Comparison of ENCODE assay signal across 20 cellular contexts in genomic region chr1:158362941-158363340, GRCh38. TPM values are rescaled to one million over a fixed set of nuclear protein-coding genes. Genes with fewer than 3 reads are reported as not detected.
DNase-seq lines count a peak whose midpoint lies in the region; ATAC-seq, FAIRE-seq and TF ChIP-seq lines count a peak whose summit lies in the region.
"Had no signal": no experiment of that assay in that cellular context is flagged by ENCODE, and none has a peak within 500 bp of the region (broad histone marks: within the 10 kb centered on the region; RNA-seq: fewer than 3 reads in every experiment).

No MANE protein-coding gene starts in this region.

- H3K9me3 ChIP-seq in HepG2 (ENCODE audit: low read length) (peaks cover 73% of the 10 kb centered on the region), endodermal cell (ENCODE audit: control insufficient read depth, low read length) (no peaks in the 10 kb centered on the region)
- H3K9me3 ChIP-seq: HAP-1 had no signal

- TF ChIP-seq CTCF in HepG2 (CRISPR knock-in tag; IDR thresholded peaks at IDR 0.05), result no peak
- TF ChIP-seq CTCF in endodermal cell (conservative IDR thresholded peaks at IDR 0.05), result no peak

- in situ Hi-C loops in HepG2 (cut with HindIII; ENCODE audit: extremely low pct_ligation_motif_present, low pct_unique_long_range_greater_than_20kb), result no loop called here

- no peak overlapping the region for H3K27ac Mint-ChIP-seq in stimulated activated naive B cell treated with anti-CD40 and anti-IgM and Interleukin-4, amounts not matched to agents 10 μg/mL and 1 μg/mL and 100 μg/mL, for 72 hours
- H3K27ac Mint-ChIP-seq in endodermal cell, result no peak overlapping the region
- H3K27ac Mint-ChIP-seq: CD4-positive, alpha-beta memory T cell; HFFc6 had no signal

- H3K27me3 ChIP-seq in HepG2 (ENCODE audit: control insufficient read depth in 1 of 2, insufficient read depth in 2 of 2, low read length in 2 of 2), result no peaks in the 10 kb centered on the region
- H3K27me3 ChIP-seq in endodermal cell (ENCODE audit: control insufficient read depth, insufficient read depth, low read length, poor library complexity, severe bottlenecking), result no peaks in the 10 kb centered on the region

- intact Hi-C loops in HepG2 (cut with micrococcal nuclease; ENCODE audit: unreplicated experiment), result no loop called here

- H3K79me2 ChIP-seq in HepG2 (ENCODE audit: insufficient read depth, low read length), result no peaks in the 10 kb centered on the region

- H3K4me3 ChIP-seq in HepG2 (replicated peaks in 1 of 3; ENCODE audit: insufficient read depth in 1 of 3, low read depth in 2 of 3, low read length in 3 of 3), result no peak overlapping the region
- no peak overlapping the region for H3K4me3 ChIP-seq in endodermal cell (ENCODE audit: low read length)
- H3K4me3 ChIP-seq: GM12878, HAP-1 had no signal

- CTCF ChIA-PET in HepG2 (lab: Yijun Ruan, JAX; ENCODE audit: low intra/inter-chr PET ratio, low total read pairs), result no interaction called here

- peak; percentile 57 for ATAC-seq in HG02610 (IDR thresholded peaks at IDR 0.05; ENCODE audit: unreplicated experiment)
- ATAC-seq in HG03565 (IDR thresholded peaks at IDR 0.05; ENCODE audit: unreplicated experiment), result peak; percentile 48
- ATAC-seq in stimulated activated naive B cell treated with anti-CD40 and anti-IgM and Interleukin-4, amounts not matched to agents 10 μg/mL and 1 μg/mL and 100 μg/mL, for 72 hours (replicated peaks), result peak; percentile 68 to 84
- ATAC-seq in HepG2, result no peak
- ATAC-seq: GM12878 had no signal

- no TSS peak for BruUV-seq in HepG2 (replicated peaks; lab: Mats Ljungman, UMichigan)

- no peak overlapping the region for H3K4me2 ChIP-seq in HepG2 (ENCODE audit: low read depth, low read length)

- 0% methylated on average over 1 of the region's 1 CpG for WGBS in HepG2 (ENCODE audit: low lambda C conversion rate)
- WGBS in endodermal cell (ENCODE audit: insufficient coverage in 1 of 2, insufficient read length in 1 of 2), 2 experiments, result 80 to 95% methylated on average over 1 of the region's 1 CpG

- H3K27me3 Mint-ChIP-seq in stimulated activated naive B cell treated with anti-CD40 and anti-IgM and Interleukin-4, amounts not matched to agents 10 μg/mL and 1 μg/mL and 100 μg/mL, for 72 hours, result peaks cover 0 to 8% of the 10 kb centered on the region in 2 donors
- H3K27me3 Mint-ChIP-seq in endodermal cell (ENCODE audit: insufficient read depth), result no peaks in the 10 kb centered on the region

- peaks cover 0 to 5% of the 10 kb centered on the region in 2 donors for H3K9me3 Mint-ChIP-seq in stimulated activated naive B cell treated with anti-CD40 and anti-IgM and Interleukin-4, amounts not matched to agents 10 μg/mL and 1 μg/mL and 100 μg/mL, for 72 hours
- H3K9me3 Mint-ChIP-seq in endodermal cell, result no peaks in the 10 kb centered on the region

- H3K4me3 Mint-ChIP-seq in stimulated activated naive B cell treated with anti-CD40 and anti-IgM and Interleukin-4, amounts not matched to agents 10 μg/mL and 1 μg/mL and 100 μg/mL, for 72 hours, result no peak overlapping the region
- no peak overlapping the region for H3K4me3 Mint-ChIP-seq in endodermal cell
- H3K4me3 Mint-ChIP-seq: CD4-positive, alpha-beta memory T cell; HFFc6 had no signal

- no peak for FAIRE-seq in HepG2 (lab: Jason Lieb, UNC)
- FAIRE-seq: G401.6, GM12878, H54 had no signal

- peaks cover 14 to 16% of the 10 kb centered on the region in 2 donors for H3K4me1 Mint-ChIP-seq in stimulated activated naive B cell treated with anti-CD40 and anti-IgM and Interleukin-4, amounts not matched to agents 10 μg/mL and 1 μg/mL and 100 μg/mL, for 72 hours
- no peaks in the 10 kb centered on the region for H3K4me1 Mint-ChIP-seq in endodermal cell
- H3K4me1 Mint-ChIP-seq: CD4-positive, alpha-beta memory T cell had no signal

- POLR2A ChIA-PET in HepG2 (lab: Yijun Ruan, JAX), result no interaction called here

- no peaks in the 10 kb centered on the region for H3K36me3 ChIP-seq in HepG2 (replicated peaks in 1 of 2; ENCODE audit: control insufficient read depth in 1 of 2, insufficient read depth in 2 of 2, low read length in 2 of 2)
- no peaks in the 10 kb centered on the region for H3K36me3 ChIP-seq in endodermal cell (ENCODE audit: control insufficient read depth, insufficient read depth, low read length)
- H3K36me3 ChIP-seq: HAP-1 had no signal

- no peaks in the 10 kb centered on the region for H3K4me1 ChIP-seq in HepG2 (ENCODE audit: insufficient read depth, low read length)
- H3K4me1 ChIP-seq in endodermal cell (ENCODE audit: control insufficient read depth, insufficient read depth, low read length), result no peaks in the 10 kb centered on the region
- H3K4me1 ChIP-seq: HAP-1 had no signal

- no peaks in the 10 kb centered on the region for H3K36me3 Mint-ChIP-seq in stimulated activated naive B cell treated with anti-CD40 and anti-IgM and Interleukin-4, amounts not matched to agents 10 μg/mL and 1 μg/mL and 100 μg/mL, for 72 hours
- no peaks in the 10 kb centered on the region for H3K36me3 Mint-ChIP-seq in endodermal cell (ENCODE audit: low read depth)
- H3K36me3 Mint-ChIP-seq: CD4-positive, alpha-beta memory T cell had no signal

- DNase-seq in stimulated activated naive B cell treated with anti-CD40 and anti-IgM and Interleukin-4, amounts not matched to agents 10 μg/mL and 1 μg/mL and 100 μg/mL, for 72 hours, result no peak
- DNase-seq in NCI-H1694 (lab: John Stamatoyannopoulos, UW), result no peak
- DNase-seq in HepG2 (ENCODE audit: low spot score), result no peak
- DNase-seq in endodermal cell, result no peak
- DNase-seq: C1 segment of cervical spinal cord; Calu3; CD4-positive, alpha-beta memory T cell; COR-L47; DMS79 treated with DMSO at 0.1 percent for 48 hours; GOT3; HFFc6 had no signal

- no peak for TF ChIP-seq RAD21 in HepG2 (CRISPR knock-in tag; IDR thresholded peaks at IDR 0.05)

- no peak for TF ChIP-seq EP300 in HepG2 (IDR thresholded peaks at IDR 0.05; ENCODE audit: low read depth in 2 of 2, low read length in 2 of 2)
- TF ChIP-seq EP300 in HepG2 (CRISPR knock-in tag; IDR thresholded peaks at IDR 0.05; ENCODE audit: borderline replicate concordance), result no peak

- no peak overlapping the region for H2AFZ ChIP-seq in HepG2 (ENCODE audit: low read length)

- no peak overlapping the region for H3K27ac ChIP-seq in HepG2 (ENCODE audit: extremely low read length, insufficient read depth, low read length)
- no peak overlapping the region for H3K27ac ChIP-seq in endodermal cell (ENCODE audit: low read depth, low read length)

- no peak for TF ChIP-seq POLR2A in HepG2 (IDR thresholded peaks at IDR 0.05; ENCODE audit: insufficient read depth in 1 of 2, low read depth in 2 of 2, low read length in 2 of 2)

- no peaks in the 10 kb centered on the region for H4K20me1 ChIP-seq in HepG2 (ENCODE audit: insufficient read depth, low read length)

- H3K9ac ChIP-seq in HepG2 (ENCODE audit: insufficient read depth, low read depth, low read length), result no peak overlapping the region
- H3K9ac ChIP-seq in endodermal cell (ENCODE audit: extremely low read depth, low read length, poor library complexity, severe bottlenecking), result no peak overlapping the region

RNA-seq across cellular contexts. Expression of gene CD1E, which starts 9.2 kb away (rescaled TPM):
- total RNA-seq in HepG2 (2016; rRNA removed; fragmentation: Illumina TruSeq; extraction: Trizol) (not detected in 2 replicates), endodermal cell (not detected)
- not detected in 2 replicates for total RNA-seq in HepG2 (2016; cell fraction: cytosol; rRNA removed; fragmentation: Illumina TruSeq; extraction: Trizol; ENCODE audit: low read depth)
- not detected in 2 replicates for total RNA-seq in HepG2 (2016; cell fraction: insoluble cytoplasmic fraction; rRNA removed; fragmentation: Illumina TruSeq; extraction: Trizol)
- not detected in 2 replicates for total RNA-seq in HepG2 (2016; cell fraction: membrane; rRNA removed; fragmentation: Illumina TruSeq; extraction: Trizol)
- total RNA-seq in HepG2 (2016; cell fraction: nucleus; rRNA removed; fragmentation: Illumina TruSeq; extraction: Trizol), result not detected in 2 replicates
- polyA plus RNA-seq in HepG2 (2011; rRNA removed), result not detected in 2 replicates
- polyA plus RNA-seq in HepG2 (2011; cell fraction: cytosol; rRNA removed), result not detected in 2 replicates
- polyA plus RNA-seq in HepG2 (2011; cell fraction: nucleus; rRNA removed), result not detected in 2 replicates
- not detected in 2 replicates for polyA plus RNA-seq in HepG2 (2012)
- polyA plus RNA-seq in HepG2 (2016; cell fraction: cytosol; fragmentation: Illumina TruSeq; extraction: Trizol; ENCODE audit: low read depth), result not detected in 2 replicates
- polyA plus RNA-seq in HepG2 (2016; cell fraction: insoluble cytoplasmic fraction; fragmentation: Illumina TruSeq; extraction: Trizol; ENCODE audit: low read depth), result not detected in 2 replicates
- not detected in 2 replicates for polyA plus RNA-seq in HepG2 (2016; cell fraction: membrane; fragmentation: Illumina TruSeq; extraction: Trizol; ENCODE audit: low read depth)
- polyA plus RNA-seq in HepG2 (2016; cell fraction: nucleus; fragmentation: Illumina TruSeq; extraction: Trizol; ENCODE audit: insufficient read depth, low read depth), result not detected in 2 replicates
- not detected in 2 replicates for polyA minus RNA-seq in HepG2 (2011; rRNA and poly(A)+ RNA removed; ENCODE audit: low replicate concordance)
- not detected in 2 replicates for polyA minus RNA-seq in HepG2 (2011; cell fraction: cytosol; rRNA and poly(A)+ RNA removed)
- polyA minus RNA-seq in HepG2 (2011; cell fraction: nucleus; rRNA and poly(A)+ RNA removed), result not detected in 2 replicates
- polyA plus RNA-seq in endodermal cell (2013, experiment 1 of 2), result not detected
- polyA plus RNA-seq in endodermal cell (2013, experiment 2 of 2), result not detected
- total RNA-seq: A172; A673; Calu3; CD4-positive, alpha-beta memory T cell; GM12878; HFFc6 had no signal
- polyA plus RNA-seq: BJ; CD4-positive, alpha-beta memory T cell had no signal

RNA-seq across cellular contexts. Expression of gene CD1B, which starts 31.6 kb away (rescaled TPM):
- total RNA-seq in HepG2 (2016; rRNA removed; fragmentation: Illumina TruSeq; extraction: Trizol) (not detected in 2 replicates), endodermal cell (not detected)
- not detected in 2 replicates for total RNA-seq in HepG2 (2016; cell fraction: cytosol; rRNA removed; fragmentation: Illumina TruSeq; extraction: Trizol; ENCODE audit: low read depth)
- not detected in 2 replicates for total RNA-seq in HepG2 (2016; cell fraction: insoluble cytoplasmic fraction; rRNA removed; fragmentation: Illumina TruSeq; extraction: Trizol)
- not detected in 2 replicates for total RNA-seq in HepG2 (2016; cell fraction: membrane; rRNA removed; fragmentation: Illumina TruSeq; extraction: Trizol)
- total RNA-seq in HepG2 (2016; cell fraction: nucleus; rRNA removed; fragmentation: Illumina TruSeq; extraction: Trizol), result not detected in 2 replicates
- polyA plus RNA-seq in HepG2 (2011; rRNA removed), result not detected in 2 replicates
- polyA plus RNA-seq in HepG2 (2011; cell fraction: cytosol; rRNA removed), result not detected in 2 replicates
- not detected in 2 replicates for polyA plus RNA-seq in HepG2 (2011; cell fraction: nucleus; rRNA removed)
- polyA plus RNA-seq in HepG2 (2012), result not detected in 2 replicates
- not detected in 2 replicates for polyA plus RNA-seq in HepG2 (2016; cell fraction: cytosol; fragmentation: Illumina TruSeq; extraction: Trizol; ENCODE audit: low read depth)
- polyA plus RNA-seq in HepG2 (2016; cell fraction: insoluble cytoplasmic fraction; fragmentation: Illumina TruSeq; extraction: Trizol; ENCODE audit: low read depth), result not detected in 2 replicates
- polyA plus RNA-seq in HepG2 (2016; cell fraction: membrane; fragmentation: Illumina TruSeq; extraction: Trizol; ENCODE audit: low read depth), result not detected in 2 replicates
- polyA plus RNA-seq in HepG2 (2016; cell fraction: nucleus; fragmentation: Illumina TruSeq; extraction: Trizol; ENCODE audit: insufficient read depth, low read depth), result not detected in 2 replicates
- polyA minus RNA-seq in HepG2 (2011; rRNA and poly(A)+ RNA removed; ENCODE audit: low replicate concordance), result not detected in 2 replicates
- polyA minus RNA-seq in HepG2 (2011; cell fraction: cytosol; rRNA and poly(A)+ RNA removed), result not detected in 2 replicates
- not detected in 2 replicates for polyA minus RNA-seq in HepG2 (2011; cell fraction: nucleus; rRNA and poly(A)+ RNA removed)
- polyA plus RNA-seq in endodermal cell (2013, experiment 1 of 2), result not detected
- polyA plus RNA-seq in endodermal cell (2013, experiment 2 of 2), result not detected
- total RNA-seq: A172; A673; Calu3; CD4-positive, alpha-beta memory T cell; GM12878; HFFc6 had no signal
- polyA plus RNA-seq: BJ; CD4-positive, alpha-beta memory T cell; GM12878 had no signal

RNA-seq across cellular contexts. Expression of gene OR10T2, which starts 36.3 kb away (rescaled TPM):
- not detected in 2 replicates for total RNA-seq in HepG2 (2016; rRNA removed; fragmentation: Illumina TruSeq; extraction: Trizol)
- not detected in 2 replicates for total RNA-seq in HepG2 (2016; cell fraction: cytosol; rRNA removed; fragmentation: Illumina TruSeq; extraction: Trizol; ENCODE audit: low read depth)
- not detected in 2 replicates for total RNA-seq in HepG2 (2016; cell fraction: insoluble cytoplasmic fraction; rRNA removed; fragmentation: Illumina TruSeq; extraction: Trizol)
- not detected in 2 replicates for total RNA-seq in HepG2 (2016; cell fraction: membrane; rRNA removed; fragmentation: Illumina TruSeq; extraction: Trizol)
- total RNA-seq in HepG2 (2016; cell fraction: nucleus; rRNA removed; fragmentation: Illumina TruSeq; extraction: Trizol), result not detected in 2 replicates
- not detected in 2 replicates for polyA plus RNA-seq in HepG2 (2011; rRNA removed)
- not detected in 2 replicates for polyA plus RNA-seq in HepG2 (2011; cell fraction: cytosol; rRNA removed)
- not detected in 2 replicates for polyA plus RNA-seq in HepG2 (2011; cell fraction: nucleus; rRNA removed)
- polyA plus RNA-seq in HepG2 (2012), result not detected in 2 replicates
- not detected in 2 replicates for polyA plus RNA-seq in HepG2 (2016; cell fraction: cytosol; fragmentation: Illumina TruSeq; extraction: Trizol; ENCODE audit: low read depth)
- polyA plus RNA-seq in HepG2 (2016; cell fraction: insoluble cytoplasmic fraction; fragmentation: Illumina TruSeq; extraction: Trizol; ENCODE audit: low read depth), result not detected in 2 replicates
- not detected in 2 replicates for polyA plus RNA-seq in HepG2 (2016; cell fraction: membrane; fragmentation: Illumina TruSeq; extraction: Trizol; ENCODE audit: low read depth)
- not detected in 2 replicates for polyA plus RNA-seq in HepG2 (2016; cell fraction: nucleus; fragmentation: Illumina TruSeq; extraction: Trizol; ENCODE audit: insufficient read depth, low read depth)
- not detected in 2 replicates for polyA minus RNA-seq in HepG2 (2011; rRNA and poly(A)+ RNA removed; ENCODE audit: low replicate concordance)
- not detected in 2 replicates for polyA minus RNA-seq in HepG2 (2011; cell fraction: cytosol; rRNA and poly(A)+ RNA removed)
- polyA minus RNA-seq in HepG2 (2011; cell fraction: nucleus; rRNA and poly(A)+ RNA removed), result not detected in 2 replicates
- not detected for total RNA-seq in endodermal cell
- not detected for polyA plus RNA-seq in endodermal cell (2013, experiment 1 of 2)
- polyA plus RNA-seq in endodermal cell (2013, experiment 2 of 2), result not detected
- total RNA-seq: A172; A673; Calu3; CD4-positive, alpha-beta memory T cell; GM12878; HFFc6 had no signal
- polyA plus RNA-seq: BJ; CD4-positive, alpha-beta memory T cell; GM12878 had no signal
